9 cellular contexts compared by ENCODE assay signal in the genomic region with DNA sequence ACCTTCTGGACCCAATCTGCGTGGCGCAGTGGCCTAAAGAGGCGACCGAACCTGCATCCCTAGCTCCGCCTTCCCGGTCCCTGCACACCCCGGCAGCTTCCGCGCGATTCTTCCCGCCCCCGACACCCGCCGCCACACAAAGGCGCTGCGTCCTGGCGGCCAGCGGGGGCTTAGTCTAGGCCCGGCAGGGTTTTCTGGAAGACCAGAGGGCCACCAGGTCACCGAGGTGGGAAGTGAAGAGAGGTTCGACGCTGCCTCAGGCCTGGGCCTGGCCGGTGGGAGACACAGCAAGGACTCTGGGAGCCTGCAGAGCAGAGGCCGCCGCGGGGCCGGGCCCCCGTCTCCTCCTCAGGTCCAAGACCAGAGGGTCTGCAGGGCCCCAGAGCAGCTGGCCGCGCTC.
DNase-seq lines count a peak whose midpoint lies in the region; ATAC-seq lines count a peak whose summit lies in the region.
"Had no signal": no experiment of that assay in that cellular context is flagged by ENCODE, and none has a peak within 500 bp of the region (broad histone marks: within the 10 kb centered on the region; RNA-seq: fewer than 3 reads in every experiment).

No MANE protein-coding gene starts in this region.

- ATAC-seq in HG03565 (IDR thresholded peaks at IDR 0.05; ENCODE audit: unreplicated experiment) (no peak), HG02938 (IDR thresholded peaks at IDR 0.05; ENCODE audit: unreplicated experiment) (no peak), HG02981 (IDR thresholded peaks at IDR 0.05; ENCODE audit: unreplicated experiment) (no peak)
- ATAC-seq: A549 had no signal

- DNase-seq in NCI-H510A treated with DMSO at 0.1 percent for 48 hours (lab: John Stamatoyannopoulos, UW) (peak; percentile 21), NCI-H510A (lab: John Stamatoyannopoulos, UW) (no peak), activated T-cell treated with anti-CD3 and anti-CD28 coated beads for 48 hours (ENCODE audit: low read depth) (peak; percentile 53), foreskin melanocyte (peak; percentile 29)
- peak in 2 of 3 donors; percentile 43 to 54 for DNase-seq in stimulated activated CD4-positive, alpha-beta T cell treated with anti-CD3 and anti-CD28 coated beads, Interleukin-12 subunit alpha, Interleukin-12 subunit beta, amount 100 ng/mL, for 48 hours (ENCODE audit: low read depth in 2 of 3, low spot score in 1 of 3)
